ENCODE assay signal across 27 cellular contexts in genomic region chr3:195118671-195119070, GRCh38.
DNase-seq lines count a peak whose midpoint lies in the region; ATAC-seq and TF ChIP-seq lines count a peak whose summit lies in the region.
"Had no signal": no experiment of that assay in that cellular context is flagged by ENCODE, and none has a peak within 500 bp of the region (broad histone marks: within the 10 kb centered on the region; RNA-seq: fewer than 3 reads in every experiment).

No MANE protein-coding gene starts in this region.

- no peak overlapping the region for H3K14ac ChIP-seq in neuronal stem cell (ENCODE audit: low read length)

- H3K36me3 ChIP-seq in PC-3 (ENCODE audit: low read depth, low read length) (no peaks in the 10 kb centered on the region), endodermal cell (ENCODE audit: control insufficient read depth, insufficient read depth, low read length) (no peaks in the 10 kb centered on the region), neuronal stem cell (replicated peaks in 1 of 2; ENCODE audit: control insufficient read depth in 2 of 2, insufficient read depth in 2 of 2, low read length in 2 of 2) (no peaks in the 10 kb centered on the region), thyroid gland (no peaks in the 10 kb centered on the region), mucosa of descending colon (ENCODE audit: low read depth) (no peaks in the 10 kb centered on the region), A673 (ENCODE audit: insufficient read depth, low read length, poor library complexity, severe bottlenecking) (no peaks in the 10 kb centered on the region)
- H3K36me3 ChIP-seq: heart left ventricle, Peyer's patch, sigmoid colon, SJSA1 had no signal

- no TSS peak for BruUV-seq in Calu3 (replicated peaks; lab: Mats Ljungman, UMichigan)
- no TSS peak for BruUV-seq in PC-3 (replicated peaks; lab: Mats Ljungman, UMichigan)
- no TSS peak for BruUV-seq in A673 (replicated peaks; lab: Mats Ljungman, UMichigan)

- H4K8ac ChIP-seq in neuronal stem cell (ENCODE audit: low read depth, low read length) = no peak overlapping the region

- CTCF ChIA-PET in Calu3 (lab: Charles Lee) (interaction anchor here (0.8 to 1.2 kb wide), 4 partner anchors 10 to 436 kb away, joined by 3 to 4 read pairs (median 4); no protein-coding TSS in a partner anchor), PC-3 (lab: Charles Lee) (interaction anchor here (0.5 kb wide), 1 partner anchor 671 kb away, joined by 19 read pairs; no protein-coding TSS in a partner anchor), A673 (lab: Charles Lee) (no interaction called here)

- no peak overlapping the region for H3K23ac ChIP-seq in neuronal stem cell (ENCODE audit: low read depth, low read length, poor library complexity)

- peak overlapping the region; percentile 20 for H2AK5ac ChIP-seq in neuronal stem cell (ENCODE audit: low read depth, low read length)

- H3K9me3 ChIP-seq in PC-3 (ENCODE audit: low read length) = no peaks in the 10 kb centered on the region
- H3K9me3 ChIP-seq in endodermal cell (ENCODE audit: control insufficient read depth, low read length) = peaks cover 3% of the 10 kb centered on the region
- H3K9me3 ChIP-seq in neuronal stem cell (replicated peaks in 1 of 2; ENCODE audit: control insufficient read depth in 2 of 2, insufficient read depth in 1 of 2, low read depth in 1 of 2, low read length in 2 of 2) = no peaks in the 10 kb centered on the region
- no peaks in the 10 kb centered on the region for H3K9me3 ChIP-seq in thyroid gland
- no peaks in the 10 kb centered on the region for H3K9me3 ChIP-seq in mucosa of descending colon
- H3K9me3 ChIP-seq in A673 (ENCODE audit: low read depth, low read length, poor library complexity, severe bottlenecking) = no peaks in the 10 kb centered on the region
- H3K9me3 ChIP-seq: heart left ventricle, Peyer's patch, sigmoid colon, SJSA1 had no signal

- no peak overlapping the region for H2BK120ac ChIP-seq in neuronal stem cell (ENCODE audit: low read depth, low read length)

- no peaks in the 10 kb centered on the region for H4K20me1 ChIP-seq in PC-3 (ENCODE audit: low read length)

- H3K27ac Mint-ChIP-seq in Calu3 (ENCODE audit: unreplicated experiment) = peak overlapping the region; percentile 95
- H3K27ac Mint-ChIP-seq in endodermal cell = peak overlapping the region; percentile 92
- H3K27ac Mint-ChIP-seq: activated naive CD4-positive, alpha-beta T cell treated with anti-CD3 and anti-CD28 coated beads, Interleukin-2, amount 10 ng/mL, durations not matched to agents 7 days and 5 days; activated T-helper 1 cell treated with anti-CD3 and anti-CD28 coated beads, Interleukin-12 subunit alpha, Interleukin-12 subunit beta, Interleukin-2, Interleukin-4 antibody, amounts not matched to agents 30 ng/mL and 10 ng/mL and 1 ng/mL, durations not matched to agents 14 hours and 24 hours and 36 hours; dendritic cell treated with granulocyte-macrophage colony-stimulating factor and Interleukin-4, amounts not matched to agents 40 ng/mL and 50 ng/mL, for 4 days; stimulated activated memory B cell treated with anti-CD40 and anti-IgM and Interleukin-4, amounts not matched to agents 10 μg/mL and 1 μg/mL and 100 μg/mL, for 72 hours had no signal

- TF ChIP-seq POLR2A in thyroid gland (IDR thresholded peaks at IDR 0.05) = no peak

- H3K36me3 Mint-ChIP-seq in Calu3 (ENCODE audit: insufficient read depth, unreplicated experiment) = peaks cover 11% of the 10 kb centered on the region
- no peaks in the 10 kb centered on the region for H3K36me3 Mint-ChIP-seq in endodermal cell (ENCODE audit: low read depth)
- H3K36me3 Mint-ChIP-seq: activated naive CD4-positive, alpha-beta T cell treated with anti-CD3 and anti-CD28 coated beads, Interleukin-2, amount 10 ng/mL, durations not matched to agents 7 days and 5 days; stimulated activated memory B cell treated with anti-CD40 and anti-IgM and Interleukin-4, amounts not matched to agents 10 μg/mL and 1 μg/mL and 100 μg/mL, for 72 hours had no signal

- peak overlapping the region; percentile 59 for H3K4me2 ChIP-seq in PC-3 (ENCODE audit: low read length)
- H3K4me2 ChIP-seq in neuronal stem cell (ENCODE audit: insufficient read depth, low read length, poor library complexity, severe bottlenecking) = no peak overlapping the region

- H3K9me3 Mint-ChIP-seq in Calu3 (ENCODE audit: low read depth, unreplicated experiment) (no peaks in the 10 kb centered on the region), endodermal cell (no peaks in the 10 kb centered on the region)
- H3K9me3 Mint-ChIP-seq: activated naive CD4-positive, alpha-beta T cell treated with anti-CD3 and anti-CD28 coated beads, Interleukin-2, amount 10 ng/mL, durations not matched to agents 7 days and 5 days; activated T-helper 1 cell treated with anti-CD3 and anti-CD28 coated beads, Interleukin-12 subunit alpha, Interleukin-12 subunit beta, Interleukin-2, Interleukin-4 antibody, amounts not matched to agents 30 ng/mL and 10 ng/mL and 1 ng/mL, durations not matched to agents 14 hours and 24 hours and 36 hours; dendritic cell treated with granulocyte-macrophage colony-stimulating factor and Interleukin-4, amounts not matched to agents 40 ng/mL and 50 ng/mL, for 4 days; stimulated activated memory B cell treated with anti-CD40 and anti-IgM and Interleukin-4, amounts not matched to agents 10 μg/mL and 1 μg/mL and 100 μg/mL, for 72 hours had no signal

- H3K4me1 ChIP-seq in PC-3 (ENCODE audit: insufficient read depth, low read length) (peaks cover 26% of the 10 kb centered on the region), endodermal cell (ENCODE audit: control insufficient read depth, insufficient read depth, low read length) (peaks cover 33% of the 10 kb centered on the region), neuronal stem cell (ENCODE audit: control insufficient read depth in 2 of 2, insufficient read depth in 1 of 2, low read depth in 1 of 2, low read length in 2 of 2) (peaks cover 8 to 22% of the 10 kb centered on the region in 2 donors), thyroid gland (peaks cover 0 to 8% of the 10 kb centered on the region in 2 donors), mucosa of descending colon (ENCODE audit: low read depth) (no peaks in the 10 kb centered on the region), A673 (ENCODE audit: insufficient read depth, low read length, poor library complexity, severe bottlenecking) (peaks cover 8% of the 10 kb centered on the region)

- no peak overlapping the region for H2BK12ac ChIP-seq in neuronal stem cell (ENCODE audit: low read length)

- no peak overlapping the region for H3K4me3 ChIP-seq in PC-3 (ENCODE audit: low read length)
- H3K4me3 ChIP-seq in endodermal cell (ENCODE audit: low read length) = peak overlapping the region; percentile 36
- no peak overlapping the region for H3K4me3 ChIP-seq in neuronal stem cell (ENCODE audit: low read length in 2 of 2)
- no peak overlapping the region for H3K4me3 ChIP-seq in thyroid gland (replicated peaks in 1 of 3)
- no peak overlapping the region for H3K4me3 ChIP-seq in foreskin fibroblast (ENCODE audit: low read depth in 1 of 2, low read length in 2 of 2)
- H3K4me3 ChIP-seq in mucosa of descending colon = no peak overlapping the region
- H3K4me3 ChIP-seq in A673 (ENCODE audit: low read depth, low read length, poor library complexity, severe bottlenecking) = no peak overlapping the region
- H3K4me3 ChIP-seq: GM23248, heart left ventricle, lung, Peyer's patch, sigmoid colon, SJSA1 had no signal

- H3K27ac ChIP-seq in PC-3 (ENCODE audit: low read length) (peak overlapping the region; percentile 81), endodermal cell (ENCODE audit: low read depth, low read length) (peak overlapping the region; percentile 8), neuronal stem cell (replicated peaks; ENCODE audit: low read length) (no peak overlapping the region), thyroid gland (no peak overlapping the region), A673 (ENCODE audit: low read depth, low read length, poor library complexity, severe bottlenecking) (no peak overlapping the region)
- H3K27ac ChIP-seq: C4-2B, GM23248, HL-60, SJSA1 had no signal

- DNase-seq in Calu3 = no peak
- DNase-seq in PC-3 = no peak
- no peak for DNase-seq in endodermal cell
- no peak for DNase-seq in neuronal stem cell (ENCODE audit: low spot score)
- no peak for DNase-seq in thyroid gland
- DNase-seq in foreskin fibroblast = no peak
- no peak for DNase-seq in mucosa of descending colon
- no peak for DNase-seq in A673 (ENCODE audit: low spot score)
- DNase-seq: activated CD4-positive, alpha-beta T cell treated with anti-CD3 and anti-CD28 coated beads, Interleukin-2, amount 50 U/mL, for 4 hours; activated CD4-positive, CD25-positive, alpha-beta regulatory T cell; activated naive CD4-positive, alpha-beta T cell treated with anti-CD3 and anti-CD28 coated beads, Interleukin-2, amount 10 ng/mL, durations not matched to agents 7 days and 5 days; GM23248; heart left ventricle; NCI-H1092; NCI-H187 treated with DMSO at 0.1 percent for 48 hours; NCI-H2171 treated with DMSO at 0.1 percent for 48 hours; NCI-H524 treated with DMSO at 0.1 percent for 48 hours; sigmoid colon; stimulated activated CD4-positive, alpha-beta T cell treated with anti-CD3 and anti-CD28 coated beads, Interleukin-4, amount 100 ng/mL, for 4 hours had no signal

- H3K18ac ChIP-seq in neuronal stem cell (ENCODE audit: low read length) = no peak overlapping the region

- POLR2A ChIA-PET in PC-3 (lab: Charles Lee; ENCODE audit: unreplicated experiment) = interaction anchor here (0.6 kb wide), 1 partner anchor 834 kb away, joined by 4 read pairs; no protein-coding TSS in a partner anchor
- POLR2A ChIA-PET in A673 (lab: Charles Lee; ENCODE audit: low non-redundant PET) = interaction anchor here (0.6 to 0.7 kb wide), 2 partner anchors 55 to 435 kb away, joined by 4 to 5 read pairs; no protein-coding TSS in a partner anchor

- H3K4me3 Mint-ChIP-seq in Calu3 (ENCODE audit: low read depth, unreplicated experiment) (peak overlapping the region; percentile 42), endodermal cell (peak overlapping the region; percentile 34)
- H3K4me3 Mint-ChIP-seq: activated naive CD4-positive, alpha-beta T cell treated with anti-CD3 and anti-CD28 coated beads, Interleukin-2, amount 10 ng/mL, durations not matched to agents 7 days and 5 days; activated T-helper 1 cell treated with anti-CD3 and anti-CD28 coated beads, Interleukin-12 subunit alpha, Interleukin-12 subunit beta, Interleukin-2, Interleukin-4 antibody, amounts not matched to agents 30 ng/mL and 10 ng/mL and 1 ng/mL, durations not matched to agents 14 hours and 24 hours and 36 hours; dendritic cell treated with granulocyte-macrophage colony-stimulating factor and Interleukin-4, amounts not matched to agents 40 ng/mL and 50 ng/mL, for 4 days; stimulated activated memory B cell treated with anti-CD40 and anti-IgM and Interleukin-4, amounts not matched to agents 10 μg/mL and 1 μg/mL and 100 μg/mL, for 72 hours had no signal

- H3F3A ChIP-seq in PC-3 (ENCODE audit: low read length, unreplicated experiment) = no peaks in the 10 kb centered on the region

- no peaks in the 10 kb centered on the region for H3K27me3 Mint-ChIP-seq in Calu3 (ENCODE audit: unreplicated experiment)
- H3K27me3 Mint-ChIP-seq in endodermal cell (ENCODE audit: insufficient read depth) = no peaks in the 10 kb centered on the region
- H3K27me3 Mint-ChIP-seq: activated naive CD4-positive, alpha-beta T cell treated with anti-CD3 and anti-CD28 coated beads, Interleukin-2, amount 10 ng/mL, durations not matched to agents 7 days and 5 days; dendritic cell treated with granulocyte-macrophage colony-stimulating factor and Interleukin-4, amounts not matched to agents 40 ng/mL and 50 ng/mL, for 4 days; stimulated activated memory B cell treated with anti-CD40 and anti-IgM and Interleukin-4, amounts not matched to agents 10 μg/mL and 1 μg/mL and 100 μg/mL, for 72 hours had no signal

- H3K4me1 Mint-ChIP-seq in Calu3 (ENCODE audit: low read depth, unreplicated experiment) (peaks cover 59% of the 10 kb centered on the region), endodermal cell (peaks cover 56% of the 10 kb centered on the region)
- H3K4me1 Mint-ChIP-seq: activated naive CD4-positive, alpha-beta T cell treated with anti-CD3 and anti-CD28 coated beads, Interleukin-2, amount 10 ng/mL, durations not matched to agents 7 days and 5 days had no signal

- no peaks in the 10 kb centered on the region for H3K79me2 ChIP-seq in PC-3 (ENCODE audit: low read length)

- peaks cover 6% of the 10 kb centered on the region for H3K79me1 ChIP-seq in neuronal stem cell (ENCODE audit: low read depth, low read length)

- no peak overlapping the region for H2BK15ac ChIP-seq in neuronal stem cell (ENCODE audit: low read length)

- no peak for TF ChIP-seq CTCF in Calu3 (IDR thresholded peaks at IDR 0.05; ENCODE audit: unreplicated experiment)
- TF ChIP-seq CTCF in PC-3 (conservative IDR thresholded peaks at IDR 0.05; ENCODE audit: low read depth, low read length) = no peak
- TF ChIP-seq CTCF in endodermal cell (conservative IDR thresholded peaks at IDR 0.05) = no peak
- no peak for TF ChIP-seq CTCF in thyroid gland (IDR thresholded peaks at IDR 0.05)
- no peak for TF ChIP-seq CTCF in foreskin fibroblast (IDR thresholded peaks at IDR 0.05; ENCODE audit: low read depth, low read length)
- no peak for TF ChIP-seq CTCF in mucosa of descending colon (IDR thresholded peaks at IDR 0.05)
- no peak for TF ChIP-seq CTCF in A673 (conservative IDR thresholded peaks at IDR 0.05; ENCODE audit: low read depth, low read length)

- no peak overlapping the region for H4K91ac ChIP-seq in neuronal stem cell (ENCODE audit: low read depth, low read length, poor library complexity)

- intact Hi-C loops in Calu3 (cut with micrococcal nuclease; ENCODE audit: unreplicated experiment) (loop anchor here (1.0 to 2.0 kb wide), 2 partner anchors 32 to 80 kb away; no protein-coding TSS in a partner anchor), PC-3 (cut with micrococcal nuclease) (loop anchor here (2.0 kb wide), 1 partner anchor 142 kb away; no protein-coding TSS in a partner anchor), thyroid gland (cut with DNase I) (loop anchor here (10.0 kb wide), 1 partner anchor 136 kb away; no protein-coding TSS in a partner anchor), mucosa of descending colon (cut with DNase I, micrococcal nuclease) (no loop called here), A673 (cut with micrococcal nuclease; ENCODE audit: unreplicated experiment) (no loop called here)

- H2AFZ ChIP-seq in PC-3 (ENCODE audit: low read length) = no peak overlapping the region
- H2AFZ ChIP-seq in neuronal stem cell (ENCODE audit: low read length) = no peak overlapping the region
- H2AFZ ChIP-seq: GM23248 had no signal

- H3K4ac ChIP-seq in neuronal stem cell (ENCODE audit: low read length) = no peak overlapping the region

- WGBS in endodermal cell (ENCODE audit: insufficient coverage in 1 of 2, insufficient read length in 1 of 2), 2 experiments = 82 to 84% methylated on average over 8 to 13 of the region's 13 CpGs
- WGBS in neuronal stem cell (ENCODE audit: extremely low coverage in 2 of 2, insufficient read length in 2 of 2, insufficient replicate concordance in 1 of 2), 2 donors = no CpG with 5 or more reads among the region's 13 CpGs
- 87 to 88% methylated on average over 13 of the region's 13 CpGs for WGBS in thyroid gland, 2 donors

- H3K27me3 ChIP-seq in PC-3 (ENCODE audit: low read length) (no peaks in the 10 kb centered on the region), endodermal cell (ENCODE audit: control insufficient read depth, insufficient read depth, low read length, poor library complexity, severe bottlenecking) (no peaks in the 10 kb centered on the region), neuronal stem cell (ENCODE audit: control insufficient read depth in 3 of 3, insufficient read depth in 3 of 3, low read depth in 1 of 3, low read length in 3 of 3) (no peaks in the 10 kb centered on the region), thyroid gland (no peaks in the 10 kb centered on the region), A673 (replicated peaks; ENCODE audit: insufficient read depth, low read depth, low read length, poor library complexity) (no peaks in the 10 kb centered on the region)
- H3K27me3 ChIP-seq: heart left ventricle, Peyer's patch, sigmoid colon, SJSA1 had no signal

- H3K9me2 ChIP-seq in PC-3 (replicated peaks; ENCODE audit: low read length) = no peaks in the 10 kb centered on the region

- ATAC-seq in PC-3 = no peak
- ATAC-seq in mucosa of descending colon = no peak
- ATAC-seq: stimulated activated memory B cell treated with anti-CD40 and anti-IgM and Interleukin-4, amounts not matched to agents 10 μg/mL and 1 μg/mL and 100 μg/mL, for 72 hours had no signal

- H2BK5ac ChIP-seq in neuronal stem cell (ENCODE audit: low read length) = no peak overlapping the region

- H3K9ac ChIP-seq in PC-3 (ENCODE audit: low read length) = no peak overlapping the region
- H3K9ac ChIP-seq in endodermal cell (ENCODE audit: extremely low read depth, low read length, poor library complexity, severe bottlenecking) = no peak overlapping the region
- no peak overlapping the region for H3K9ac ChIP-seq in neuronal stem cell (ENCODE audit: low read depth, low read length, poor library complexity)
- H3K9ac ChIP-seq: GM23248 had no signal

Comparison
In these comparisons a context has a peak if more than half of its experiments do, and no peak if none do; other contexts are left out.
1. H3K27ac ChIP-seq: peak in PC-3 (single experiment) and endodermal cell (single experiment); none in neuronal stem cell (single experiment), thyroid gland (0 of 3) and A673 (single experiment).
2. intact Hi-C loops: an anchor here in Calu3 (1.0 to 2.0 kb wide), PC-3 (2.0 kb wide) and thyroid gland (10.0 kb wide); none called in mucosa of descending colon and A673.